ENCODE assay signal across 1 cellular context in genomic region chr2:1602359-1603010, GRCh38.
TF ChIP-seq lines count a peak whose summit lies in the region.

No MANE protein-coding gene starts in this region.

TF ChIP-seq in HepG2, 621 proteins besides CTCF, POLR2A, EP300 and RAD21:
- TF ChIP-seq ZNF724P (CRISPR knock-in tag; IDR thresholded peaks at IDR 0.05; ENCODE audit: borderline replicate concordance) (0 out of 2 replicates have a peak, but pooled peaks have one; percentile 25), ZNF513 (CRISPR knock-in tag; conservative IDR thresholded peaks at IDR 0.05) (no peak), ZNF768 (CRISPR knock-in tag; IDR thresholded peaks at IDR 0.05) (peak; percentile 96), HNRNPUL1 (IDR thresholded peaks at IDR 0.05; ENCODE audit: low read depth, low read length) (no peak)
TF ChIP-seq in HepG2: peak in this region for 2.
